21 cellular contexts compared by ENCODE assay signal in genomic region chr14:32015166-32015565, GRCh38.
"Had no signal": no experiment of that assay in that cellular context is flagged by ENCODE, and none has a peak within 500 bp of the region (broad histone marks: within the 10 kb centered on the region; RNA-seq: fewer than 3 reads in every experiment).

No MANE protein-coding gene starts in this region.

- H3K27ac ChIP-seq: colonic mucosa, epithelial cell of prostate, esophagus squamous epithelium, gastrocnemius medialis, left lung, lower lobe of right lung had no signal

- ATAC-seq: effector memory CD8-positive, alpha-beta T cell; esophagus mucosa; gastrocnemius medialis; left lung; lower lobe of right lung; mucosa of descending colon had no signal

- H3K9me3 ChIP-seq: colonic mucosa, esophagus squamous epithelium, gastrocnemius medialis, left lung, lower lobe of right lung, mucosa of descending colon had no signal

- DNase-seq: cerebellar nuclear complex; colonic mucosa; cortex of kidney; effector CD8-positive, alpha-beta T cell; effector memory CD8-positive, alpha-beta T cell; endodermal cell; erythroblast; esophagus squamous epithelium; foreskin fibroblast; foreskin melanocyte; gastrocnemius medialis; glutamatergic neuron; head of caudate nucleus; hippocampal formation; left cardiac atrium; left lung; lower lobe of right lung; mesenchymal stem cell; mucosa of descending colon had no signal

- H3K36me3 ChIP-seq: colonic mucosa, esophagus squamous epithelium, gastrocnemius medialis, left lung, lower lobe of right lung had no signal

- H3K27me3 ChIP-seq: colonic mucosa, esophagus squamous epithelium, gastrocnemius medialis, left lung had no signal

- H3K4me3 ChIP-seq: colonic mucosa, esophagus squamous epithelium, gastrocnemius medialis, left lung, lower lobe of right lung, mucosa of descending colon had no signal

- H3K4me1 ChIP-seq: colonic mucosa, left lung, lower lobe of right lung had no signal
